1 cellular context compared by ENCODE assay signal in genomic region chr1:18948913-18949688, GRCh38.
TF ChIP-seq lines count a peak whose summit lies in the region.

No MANE protein-coding gene starts in this region.

TF ChIP-seq in HepG2, 621 proteins besides CTCF, POLR2A, EP300 and RAD21 (continued from another document and continues in another):
- TF ChIP-seq BRF2 (CRISPR knock-in tag; IDR thresholded peaks at IDR 0.05), result peak; percentile 90; the same call in 1 of the 2 replicates
- peak; percentile 61 for TF ChIP-seq ZNF878 (CRISPR knock-in tag; IDR thresholded peaks at IDR 0.05)
- TF ChIP-seq FOSL2 (CRISPR knock-in tag; IDR thresholded peaks at IDR 0.05), result peak; percentile 70
- TF ChIP-seq ZNF766 (CRISPR knock-in tag; IDR thresholded peaks at IDR 0.05; ENCODE audit: borderline replicate concordance), result peak; percentile 90; the same call in 1 of the 2 replicates
- TF ChIP-seq HOMEZ (CRISPR knock-in tag; IDR thresholded peaks at IDR 0.05; ENCODE audit: low read depth), result peak; percentile 12; the same call in 1 of the 2 replicates
- TF ChIP-seq ZNF678 (CRISPR knock-in tag; IDR thresholded peaks at IDR 0.05), result 0 out of 2 replicates have a peak, but pooled peaks have one; percentile 69
- TF ChIP-seq ZNF317 (CRISPR knock-in tag; IDR thresholded peaks at IDR 0.05), result peak; percentile 61
- peak; percentile 90 for TF ChIP-seq SKIL (CRISPR knock-in tag; IDR thresholded peaks at IDR 0.05; ENCODE audit: borderline replicate concordance)
- TF ChIP-seq RXRB (CRISPR knock-in tag; IDR thresholded peaks at IDR 0.05; ENCODE audit: borderline replicate concordance), result no peak
- TF ChIP-seq SALL2 (CRISPR knock-in tag; IDR thresholded peaks at IDR 0.05), result peak; percentile 92
- no peak for TF ChIP-seq DZIP1 (CRISPR knock-in tag; IDR thresholded peaks at IDR 0.05)
- no peak for TF ChIP-seq XBP1 (CRISPR knock-in tag; IDR thresholded peaks at IDR 0.05)
- TF ChIP-seq ATM (IDR thresholded peaks at IDR 0.05; ENCODE audit: borderline replicate concordance), result no peak
- TF ChIP-seq ZNF720 (CRISPR knock-in tag; IDR thresholded peaks at IDR 0.05), result no peak
- peak; percentile 90; the same call in 1 of the 2 replicates for TF ChIP-seq ZNF788 (CRISPR knock-in tag; IDR thresholded peaks at IDR 0.05; ENCODE audit: borderline replicate concordance)
- TF ChIP-seq ETV6 (CRISPR knock-in tag; conservative IDR thresholded peaks at IDR 0.05), result peak; percentile 67; the same call in 1 of the 2 replicates
- peak; percentile 91 for TF ChIP-seq SPEN (CRISPR knock-in tag; IDR thresholded peaks at IDR 0.05; ENCODE audit: low read depth)
- peak; percentile 99 for TF ChIP-seq ZFX (CRISPR knock-in tag; IDR thresholded peaks at IDR 0.05; ENCODE audit: low read depth)
- TF ChIP-seq RBM22 (optimal IDR thresholded peaks at IDR 0.05; ENCODE audit: low read length), result peak; percentile 13
- no peak; the same call in 1 of the 2 replicates for TF ChIP-seq ZNF570 (CRISPR knock-in tag; IDR thresholded peaks at IDR 0.05; ENCODE audit: borderline replicate concordance)
- peak; percentile 86 for TF ChIP-seq ZNF609 (CRISPR knock-in tag; IDR thresholded peaks at IDR 0.05; ENCODE audit: borderline replicate concordance)
- no peak for TF ChIP-seq RNF219 (CRISPR knock-in tag; IDR thresholded peaks at IDR 0.05)
- TF ChIP-seq ZMAT5 (CRISPR knock-in tag; IDR thresholded peaks at IDR 0.05; ENCODE audit: borderline replicate concordance, low read depth), result no peak
- no peak for TF ChIP-seq ZFYVE20 (CRISPR knock-in tag; IDR thresholded peaks at IDR 0.05; ENCODE audit: borderline replicate concordance, low read depth)
- peak; percentile 55; the same call in 1 of the 2 replicates for TF ChIP-seq ZBTB46 (CRISPR knock-in tag; IDR thresholded peaks at IDR 0.05; ENCODE audit: borderline replicate concordance)
- TF ChIP-seq SIN3A (IDR thresholded peaks at IDR 0.05; ENCODE audit: borderline replicate concordance, low read depth, low read length), result no peak
- no peak for TF ChIP-seq PRMT3 (CRISPR knock-in tag; IDR thresholded peaks at IDR 0.05; ENCODE audit: borderline replicate concordance, low read depth)
- TF ChIP-seq ZNF563 (CRISPR knock-in tag; IDR thresholded peaks at IDR 0.05), result peak; percentile 85; the same call in 1 of the 2 replicates
- 0 out of 2 replicates have a peak, but pooled peaks have one; percentile 23 for TF ChIP-seq ZBTB33 (CRISPR knock-in tag; IDR thresholded peaks at IDR 0.05)
- TF ChIP-seq ZNF143 (CRISPR knock-in tag; IDR thresholded peaks at IDR 0.05), result peak; percentile 23; the same call in 1 of the 2 replicates
- no peak for TF ChIP-seq HCFC1 (IDR thresholded peaks at IDR 0.05; ENCODE audit: low read depth, low read length)
- TF ChIP-seq ERF (CRISPR knock-in tag; IDR thresholded peaks at IDR 0.05), result peak; percentile 86
- no peak for TF ChIP-seq TIGD3 (CRISPR knock-in tag; IDR thresholded peaks at IDR 0.05; ENCODE audit: borderline replicate concordance)
- peak; percentile 79 for TF ChIP-seq ZMYM2 (CRISPR knock-in tag; IDR thresholded peaks at IDR 0.05)
- no peak for TF ChIP-seq HNRNPLL (IDR thresholded peaks at IDR 0.05; ENCODE audit: low read depth, low read length, poor library complexity, severe bottlenecking)
- no peak for TF ChIP-seq DDIT3 (CRISPR knock-in tag; IDR thresholded peaks at IDR 0.05)
- no peak for TF ChIP-seq ZNF253 (CRISPR knock-in tag; IDR thresholded peaks at IDR 0.05; ENCODE audit: borderline replicate concordance)
